In genomic region chr3:191523099-191523498, GRCh38 we compare ENCODE assay signal across 17 cellular contexts.
DNase-seq lines count a peak whose midpoint lies in the region; ATAC-seq and TF ChIP-seq lines count a peak whose summit lies in the region.
"Had no signal": no experiment of that assay in that cellular context is flagged by ENCODE, and none has a peak within 500 bp of the region (broad histone marks: within the 10 kb centered on the region; RNA-seq: fewer than 3 reads in every experiment).

No MANE protein-coding gene starts in this region.

- peak overlapping the region; percentile 17 for H3K4me3 ChIP-seq in osteoblast (ENCODE audit: insufficient read depth, low read length)
- no peak overlapping the region for H3K4me3 ChIP-seq in CD8-positive, alpha-beta T cell (ENCODE audit: low read depth, low read length)
- H3K4me3 ChIP-seq: coronary artery, psoas muscle had no signal

- CTCF ChIA-PET in CD8-positive, alpha-beta T cell (lab: Charles Lee): no interaction called here

- no peaks in the 10 kb centered on the region; the same call in none of the 2 replicates for H3K27me3 Mint-ChIP-seq in HFFc6 (ENCODE audit: insufficient read depth)
- no peaks in the 10 kb centered on the region for H3K27me3 Mint-ChIP-seq in CD8-positive, alpha-beta T cell (ENCODE audit: low read depth)
- H3K27me3 Mint-ChIP-seq in natural killer cell treated with Interleukin-12 subunit alpha and Interleukin-12 subunit beta and Interleukin-15 and Interleukin-18, amount 100 ng/mL, for 72 hours: no peaks in the 10 kb centered on the region
- H3K27me3 Mint-ChIP-seq: activated naive CD8-positive, alpha-beta T cell treated with anti-CD3 and anti-CD28 coated beads for 36 hours; brain had no signal

- H3K4me3 Mint-ChIP-seq in HFFc6: peak overlapping the region; percentile 53; the same call in 1 of the 2 replicates
- H3K4me3 Mint-ChIP-seq in CD8-positive, alpha-beta T cell: no peak overlapping the region
- no peak overlapping the region for H3K4me3 Mint-ChIP-seq in natural killer cell treated with Interleukin-12 subunit alpha and Interleukin-12 subunit beta and Interleukin-15 and Interleukin-18, amount 100 ng/mL, for 72 hours
- H3K4me3 Mint-ChIP-seq: activated naive CD8-positive, alpha-beta T cell treated with anti-CD3 and anti-CD28 coated beads for 36 hours; brain; nephron; T-helper 2 cell treated with Interferon-gamma antibody and Interleukin-4, amounts not matched to agents 5 μg/mL and 100 μg/mL, for 36 hours had no signal

- H3K27me3 ChIP-seq in osteoblast (ENCODE audit: insufficient read depth, low read length): no peaks in the 10 kb centered on the region
- H3K27me3 ChIP-seq in CD8-positive, alpha-beta T cell (ENCODE audit: insufficient read depth, low read length): no peaks in the 10 kb centered on the region

- no peaks in the 10 kb centered on the region for H3K79me2 ChIP-seq in osteoblast (ENCODE audit: insufficient read depth, low read length)

- H3K4me1 ChIP-seq in osteoblast (ENCODE audit: insufficient read depth, low read length): no peaks in the 10 kb centered on the region
- H3K4me1 ChIP-seq in CD8-positive, alpha-beta T cell (ENCODE audit: insufficient read depth, low read length): no peaks in the 10 kb centered on the region
- H3K4me1 ChIP-seq: psoas muscle had no signal

- intact Hi-C loops in CD8-positive, alpha-beta T cell (cut with DNase I, micrococcal nuclease): no loop called here

- TF ChIP-seq CTCF in HFFc6 (IDR thresholded peaks at IDR 0.05): no peak
- no peak for TF ChIP-seq CTCF in osteoblast (IDR thresholded peaks at IDR 0.05; ENCODE audit: extremely low read depth, low read depth, low read length)
- no peak for TF ChIP-seq CTCF in CD8-positive, alpha-beta T cell (IDR thresholded peaks at IDR 0.05)

- POLR2A ChIA-PET in CD8-positive, alpha-beta T cell (lab: Charles Lee): no interaction called here

- H4K20me1 ChIP-seq in osteoblast (ENCODE audit: insufficient read depth, low read length): no peaks in the 10 kb centered on the region

- peaks cover 14% of the 10 kb centered on the region; the same call in 1 of the 2 replicates for H3K4me1 Mint-ChIP-seq in HFFc6 (ENCODE audit: low read depth)
- no peaks in the 10 kb centered on the region for H3K4me1 Mint-ChIP-seq in CD8-positive, alpha-beta T cell (ENCODE audit: low read depth)
- H3K4me1 Mint-ChIP-seq in natural killer cell treated with Interleukin-12 subunit alpha and Interleukin-12 subunit beta and Interleukin-15 and Interleukin-18, amount 100 ng/mL, for 72 hours (ENCODE audit: low read depth in 2 of 2): no peaks in the 10 kb centered on the region
- H3K4me1 Mint-ChIP-seq: activated naive CD8-positive, alpha-beta T cell treated with anti-CD3 and anti-CD28 coated beads for 36 hours; brain; nephron had no signal

- H3K27ac ChIP-seq in osteoblast (ENCODE audit: low read depth, low read length): no peak overlapping the region
- no peak overlapping the region for H3K27ac ChIP-seq in CD8-positive, alpha-beta T cell (ENCODE audit: low read depth, low read length)
- H3K27ac ChIP-seq: coronary artery, psoas muscle had no signal

- H3K9me3 Mint-ChIP-seq in HFFc6: no peaks in the 10 kb centered on the region
- no peaks in the 10 kb centered on the region for H3K9me3 Mint-ChIP-seq in CD8-positive, alpha-beta T cell
- peaks cover 6% of the 10 kb centered on the region for H3K9me3 Mint-ChIP-seq in natural killer cell treated with Interleukin-12 subunit alpha and Interleukin-12 subunit beta and Interleukin-15 and Interleukin-18, amount 100 ng/mL, for 72 hours
- H3K9me3 Mint-ChIP-seq: activated naive CD8-positive, alpha-beta T cell treated with anti-CD3 and anti-CD28 coated beads for 36 hours; brain; nephron; T-helper 2 cell treated with Interferon-gamma antibody and Interleukin-4, amounts not matched to agents 5 μg/mL and 100 μg/mL, for 36 hours had no signal

- no peaks in the 10 kb centered on the region for H3K36me3 Mint-ChIP-seq in HFFc6 (ENCODE audit: low read depth)
- no peaks in the 10 kb centered on the region for H3K36me3 Mint-ChIP-seq in CD8-positive, alpha-beta T cell
- no peaks in the 10 kb centered on the region for H3K36me3 Mint-ChIP-seq in natural killer cell treated with Interleukin-12 subunit alpha and Interleukin-12 subunit beta and Interleukin-15 and Interleukin-18, amount 100 ng/mL, for 72 hours
- H3K36me3 Mint-ChIP-seq: activated naive CD8-positive, alpha-beta T cell treated with anti-CD3 and anti-CD28 coated beads for 36 hours; brain had no signal

- no peaks in the 10 kb centered on the region for H3K36me3 ChIP-seq in osteoblast (ENCODE audit: insufficient read depth, low read length)
- H3K36me3 ChIP-seq in CD8-positive, alpha-beta T cell (ENCODE audit: insufficient read depth, low read length): no peaks in the 10 kb centered on the region

- H3K27ac Mint-ChIP-seq in HFFc6: no peak overlapping the region
- H3K27ac Mint-ChIP-seq in CD8-positive, alpha-beta T cell: no peak overlapping the region
- no peak overlapping the region for H3K27ac Mint-ChIP-seq in natural killer cell treated with Interleukin-12 subunit alpha and Interleukin-12 subunit beta and Interleukin-15 and Interleukin-18, amount 100 ng/mL, for 72 hours
- H3K27ac Mint-ChIP-seq: activated naive CD8-positive, alpha-beta T cell treated with anti-CD3 and anti-CD28 coated beads for 36 hours; brain; T-helper 2 cell treated with Interferon-gamma antibody and Interleukin-4, amounts not matched to agents 5 μg/mL and 100 μg/mL, for 36 hours had no signal

- H2AFZ ChIP-seq in osteoblast (ENCODE audit: low read length): no peak overlapping the region

- DNase-seq in HFFc6: no peak
- DNase-seq in NCI-H2029 (lab: John Stamatoyannopoulos, UW): peak; percentile 30
- peak; percentile 97 for DNase-seq in NCI-H69 (lab: John Stamatoyannopoulos, UW)
- DNase-seq in osteoblast (ENCODE audit: insufficient read length, low spot score, missing footprints): no peak
- DNase-seq in activated CD4-positive, alpha-beta T cell treated with anti-CD3 and anti-CD28 coated beads, Interleukin-2, amount 50 U/mL, for 1 hour: no peak
- no peak for DNase-seq in CD8-positive, alpha-beta T cell
- no peak for DNase-seq in natural killer cell treated with Interleukin-12 subunit alpha and Interleukin-12 subunit beta and Interleukin-15 and Interleukin-18, amount 100 ng/mL, for 72 hours (ENCODE audit: low spot score)
- DNase-seq: activated naive CD8-positive, alpha-beta T cell treated with anti-CD3 and anti-CD28 coated beads for 36 hours; foreskin fibroblast; mesendoderm; NCI-H226; psoas muscle had no signal

- H3K4me2 ChIP-seq in osteoblast (ENCODE audit: insufficient read depth, low read length): peak overlapping the region; percentile 27

- no peaks in the 10 kb centered on the region for H3K9me3 ChIP-seq in osteoblast (ENCODE audit: low read depth, low read length)
- no peaks in the 10 kb centered on the region for H3K9me3 ChIP-seq in CD8-positive, alpha-beta T cell (ENCODE audit: low read length)
- H3K9me3 ChIP-seq: psoas muscle had no signal

- ATAC-seq in CD8-positive, alpha-beta T cell: no peak
- ATAC-seq in natural killer cell treated with Interleukin-12 subunit alpha and Interleukin-12 subunit beta and Interleukin-15 and Interleukin-18, amount 100 ng/mL, for 72 hours: no peak
- ATAC-seq in HG02610 (IDR thresholded peaks at IDR 0.05; ENCODE audit: unreplicated experiment): no peak
- ATAC-seq: psoas muscle had no signal

Comparison
In these comparisons a context has a peak if more than half of its experiments do, and no peak if none do; other contexts are left out.
1. DNase-seq: peak in NCI-H2029 (single experiment) and NCI-H69 (single experiment); none in HFFc6 (single experiment), osteoblast (single experiment), activated CD4-positive, alpha-beta T cell treated with anti-CD3 and anti-CD28 coated beads, Interleukin-2, amount 50 U/mL, for 1 hour (single experiment), CD8-positive, alpha-beta T cell (0 of 7) and natural killer cell treated with Interleukin-12 subunit alpha and Interleukin-12 subunit beta and Interleukin-15 and Interleukin-18, amount 100 ng/mL, for 72 hours (single experiment).